38 cellular contexts compared by ENCODE assay signal in genomic region chr2:98387478-98387877, GRCh38. TPM values are rescaled to one million over a fixed set of nuclear protein-coding genes. Genes with fewer than 3 reads are reported as not detected.
"Had no signal": no experiment of that assay in that cellular context is flagged by ENCODE, and none has a peak within 500 bp of the region (broad histone marks: within the 10 kb centered on the region; RNA-seq: fewer than 3 reads in every experiment).

No MANE protein-coding gene starts in this region.

- H3K27ac ChIP-seq: adrenal gland, body of pancreas, epithelial cell of prostate, esophagus squamous epithelium, gastroesophageal sphincter, WERI-Rb-1 had no signal

- H3K9me3 Mint-ChIP-seq: activated B cell treated with CpG ODN at 0.5 μM for 24 hours; activated CD8-positive, alpha-beta T cell treated with anti-CD3 and anti-CD28 coated beads for 36 hours; activated naive CD4-positive, alpha-beta T cell treated with anti-CD3 and anti-CD28 coated beads for 36 hours; activated naive CD4-positive, alpha-beta T cell treated with anti-CD3 and anti-CD28 coated beads, Interleukin-2, amount 50 U/mL, for 24 hours; activated naive CD8-positive, alpha-beta T cell treated with anti-CD3 and anti-CD28 coated beads for 36 hours; activated naive CD8-positive, alpha-beta T cell treated with anti-CD3 and anti-CD28 coated beads, Interleukin-2, amount 50 U/mL, for 24 hours; activated T-cell treated with anti-CD3 and anti-CD28 coated beads, Interleukin-2, amount 50 U/mL, for 24 hours; activated T-cell treated with anti-CD3 and anti-CD28 coated beads, Interleukin-2, amount 50 U/mL, for 72 hours; effector memory CD8-positive, alpha-beta T cell; T-helper 2 cell treated with Interferon-gamma antibody and Interleukin-4, amounts not matched to agents 5 μg/mL and 100 μg/mL, for 36 hours had no signal

- H3K27me3 ChIP-seq: adrenal gland, body of pancreas, esophagus squamous epithelium, gastroesophageal sphincter had no signal

- ATAC-seq: activated CD4-positive, CD25-positive, alpha-beta regulatory T cell treated with anti-CD3 and anti-CD28 coated beads, Interleukin-2, amount 50 U/mL, for 24 hours; activated CD8-positive, alpha-beta T cell treated with anti-CD3 and anti-CD28 coated beads for 36 hours; activated naive CD8-positive, alpha-beta T cell treated with anti-CD3 and anti-CD28 coated beads, Interleukin-2, amount 50 U/mL, for 24 hours; activated T-cell treated with anti-CD3 and anti-CD28 coated beads, Interleukin-2, amount 50 U/mL, for 72 hours; body of pancreas; effector memory CD8-positive, alpha-beta T cell; gastroesophageal sphincter; T-helper 17 cell had no signal

- H3K27ac Mint-ChIP-seq: activated B cell treated with CpG ODN at 0.5 μM for 24 hours; activated CD8-positive, alpha-beta T cell treated with anti-CD3 and anti-CD28 coated beads for 36 hours; activated naive CD4-positive, alpha-beta T cell treated with anti-CD3 and anti-CD28 coated beads for 36 hours; activated naive CD4-positive, alpha-beta T cell treated with anti-CD3 and anti-CD28 coated beads, Interleukin-2, amount 50 U/mL, for 24 hours; activated naive CD8-positive, alpha-beta T cell treated with anti-CD3 and anti-CD28 coated beads for 36 hours; activated naive CD8-positive, alpha-beta T cell treated with anti-CD3 and anti-CD28 coated beads, Interleukin-2, amount 50 U/mL, for 24 hours; activated T-cell treated with anti-CD3 and anti-CD28 coated beads, Interleukin-2, amount 50 U/mL, for 24 hours; activated T-cell treated with anti-CD3 and anti-CD28 coated beads, Interleukin-2, amount 50 U/mL, for 72 hours; effector memory CD8-positive, alpha-beta T cell; T-helper 17 cell; T-helper 2 cell treated with Interferon-gamma antibody and Interleukin-4, amounts not matched to agents 5 μg/mL and 100 μg/mL, for 36 hours had no signal

- FAIRE-seq: endometrium, endothelial cell of umbilical vein had no signal

- DNase-seq: activated B cell treated with CpG ODN at 0.5 μM for 24 hours; activated CD4-positive, alpha-beta T cell treated with anti-CD3 and anti-CD28 coated beads for 48 hours; activated CD4-positive, alpha-beta T cell treated with anti-CD3 and anti-CD28 coated beads, Interleukin-2, amount 50 U/mL, for 1 hour; activated CD4-positive, alpha-beta T cell treated with anti-CD3 and anti-CD28 coated beads, Interleukin-2, amount 50 U/mL, for 48 hours; activated CD8-positive, alpha-beta memory T cell treated with anti-CD3 and anti-CD28 coated beads for 24 hours; activated CD8-positive, alpha-beta T cell treated with anti-CD3 and anti-CD28 coated beads for 36 hours; activated naive CD4-positive, alpha-beta T cell treated with anti-CD3 and anti-CD28 coated beads for 36 hours; activated naive CD8-positive, alpha-beta T cell treated with anti-CD3 and anti-CD28 coated beads for 36 hours; activated naive CD8-positive, alpha-beta T cell treated with anti-CD3 and anti-CD28 coated beads, Interleukin-2, amount 50 U/mL, for 24 hours; activated T-cell treated with anti-CD3 and anti-CD28 coated beads for 4 hours; activated T-cell treated with anti-CD3 and anti-CD28 coated beads, Interleukin-2, amount 50 U/mL, for 24 hours; activated T-cell treated with anti-CD3 and anti-CD28 coated beads, Interleukin-2, amount 50 U/mL, for 72 hours; adrenal gland; amygdala; aorta; body of pancreas; central memory CD4-positive, alpha-beta T cell; cerebellar nuclear complex; cortex of kidney; dermis blood vessel endothelial cell; effector CD4-positive, alpha-beta T cell; effector memory CD8-positive, alpha-beta T cell; esophagus squamous epithelium; foreskin melanocyte; T-helper 1 cell; T-helper 17 cell; T1000; WERI-Rb-1 had no signal

- H3K36me3 ChIP-seq: adrenal gland, esophagus squamous epithelium, gastroesophageal sphincter had no signal

- H3K4me1 ChIP-seq: adrenal gland, body of pancreas, gastroesophageal sphincter had no signal

- H3K9me3 ChIP-seq: adrenal gland, body of pancreas, esophagus squamous epithelium, gastroesophageal sphincter had no signal

- H3K4me1 Mint-ChIP-seq: activated B cell treated with CpG ODN at 0.5 μM for 24 hours; activated naive CD4-positive, alpha-beta T cell treated with anti-CD3 and anti-CD28 coated beads, Interleukin-2, amount 50 U/mL, for 24 hours; activated naive CD8-positive, alpha-beta T cell treated with anti-CD3 and anti-CD28 coated beads, Interleukin-2, amount 50 U/mL, for 24 hours had no signal

- H3K4me3 Mint-ChIP-seq: activated B cell treated with CpG ODN at 0.5 μM for 24 hours; activated CD8-positive, alpha-beta T cell treated with anti-CD3 and anti-CD28 coated beads for 36 hours; activated naive CD4-positive, alpha-beta T cell treated with anti-CD3 and anti-CD28 coated beads for 36 hours; activated naive CD4-positive, alpha-beta T cell treated with anti-CD3 and anti-CD28 coated beads, Interleukin-2, amount 50 U/mL, for 24 hours; activated naive CD8-positive, alpha-beta T cell treated with anti-CD3 and anti-CD28 coated beads for 36 hours; activated naive CD8-positive, alpha-beta T cell treated with anti-CD3 and anti-CD28 coated beads, Interleukin-2, amount 50 U/mL, for 24 hours; activated T-cell treated with anti-CD3 and anti-CD28 coated beads, Interleukin-2, amount 50 U/mL, for 24 hours; activated T-cell treated with anti-CD3 and anti-CD28 coated beads, Interleukin-2, amount 50 U/mL, for 72 hours; effector memory CD8-positive, alpha-beta T cell; T-helper 17 cell; T-helper 2 cell treated with Interferon-gamma antibody and Interleukin-4, amounts not matched to agents 5 μg/mL and 100 μg/mL, for 36 hours had no signal

- H3K36me3 Mint-ChIP-seq: activated naive CD4-positive, alpha-beta T cell treated with anti-CD3 and anti-CD28 coated beads, Interleukin-2, amount 50 U/mL, for 24 hours; activated naive CD8-positive, alpha-beta T cell treated with anti-CD3 and anti-CD28 coated beads for 36 hours had no signal

- H3K4me3 ChIP-seq: adrenal gland, body of pancreas, esophagus squamous epithelium, gastroesophageal sphincter had no signal

RNA-seq across cellular contexts. Expression of gene CNGA3, which starts 41.2 kb away (rescaled TPM):
- total RNA-seq: activated B cell treated with CpG ODN at 0.5 μM for 24 hours; activated CD8-positive, alpha-beta T cell treated with anti-CD3 and anti-CD28 coated beads for 36 hours; activated naive CD4-positive, alpha-beta T cell treated with anti-CD3 and anti-CD28 coated beads for 36 hours; activated naive CD8-positive, alpha-beta T cell treated with anti-CD3 and anti-CD28 coated beads for 36 hours; activated T-cell treated with anti-CD3 and anti-CD28 coated beads, Interleukin-2, amount 50 U/mL, for 72 hours; aorta; endothelial cell of umbilical vein; fibroblast of villous mesenchyme; glomerular endothelial cell; T-helper 17 cell had no signal
- polyA plus RNA-seq: aorta, endothelial cell of umbilical vein, fibroblast of lung had no signal
